1 cellular context compared by ENCODE assay signal in the genomic region with DNA sequence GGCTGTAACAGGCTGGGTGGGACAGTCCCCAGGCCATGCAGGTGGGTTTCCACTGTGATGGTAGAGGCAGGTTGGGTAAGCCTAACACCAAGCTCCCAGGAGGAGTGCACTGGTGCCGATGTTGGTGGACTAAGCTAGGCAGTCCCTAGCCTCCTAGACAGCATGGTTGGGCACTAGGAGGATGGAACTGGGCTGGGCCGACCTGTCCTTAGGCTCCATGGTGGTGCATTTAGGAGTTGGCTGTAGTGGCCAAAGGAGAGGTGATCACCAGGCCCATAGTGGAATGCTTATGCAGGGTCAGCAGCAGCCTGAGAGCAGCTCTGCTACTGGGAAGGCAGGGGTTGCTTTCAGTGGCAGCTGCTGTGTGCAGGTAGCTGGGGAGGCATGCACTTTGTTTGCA.
TF ChIP-seq lines count a peak whose summit lies in the region.

No MANE protein-coding gene starts in this region.

TF ChIP-seq in H1, 55 proteins besides CTCF, POLR2A, EP300 and RAD21 (continued from another document):
- TF ChIP-seq, protein P1, sequence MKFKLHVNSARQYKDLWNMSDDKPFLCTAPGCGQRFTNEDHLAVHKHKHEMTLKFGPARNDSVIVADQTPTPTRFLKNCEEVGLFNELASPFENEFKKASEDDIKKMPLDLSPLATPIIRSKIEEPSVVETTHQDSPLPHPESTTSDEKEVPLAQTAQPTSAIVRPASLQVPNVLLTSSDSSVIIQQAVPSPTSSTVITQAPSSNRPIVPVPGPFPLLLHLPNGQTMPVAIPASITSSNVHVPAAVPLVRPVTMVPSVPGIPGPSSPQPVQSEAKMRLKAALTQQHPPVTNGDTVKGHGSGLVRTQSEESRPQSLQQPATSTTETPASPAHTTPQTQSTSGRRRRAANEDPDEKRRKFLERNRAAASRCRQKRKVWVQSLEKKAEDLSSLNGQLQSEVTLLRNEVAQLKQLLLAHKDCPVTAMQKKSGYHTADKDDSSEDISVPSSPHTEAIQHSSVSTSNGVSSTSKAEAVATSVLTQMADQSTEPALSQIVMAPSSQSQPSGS (IDR thresholded peaks at IDR 0.05; ENCODE audit: low read length): no peak
